ENCODE assay signal across 10 cellular contexts in the genomic region with DNA sequence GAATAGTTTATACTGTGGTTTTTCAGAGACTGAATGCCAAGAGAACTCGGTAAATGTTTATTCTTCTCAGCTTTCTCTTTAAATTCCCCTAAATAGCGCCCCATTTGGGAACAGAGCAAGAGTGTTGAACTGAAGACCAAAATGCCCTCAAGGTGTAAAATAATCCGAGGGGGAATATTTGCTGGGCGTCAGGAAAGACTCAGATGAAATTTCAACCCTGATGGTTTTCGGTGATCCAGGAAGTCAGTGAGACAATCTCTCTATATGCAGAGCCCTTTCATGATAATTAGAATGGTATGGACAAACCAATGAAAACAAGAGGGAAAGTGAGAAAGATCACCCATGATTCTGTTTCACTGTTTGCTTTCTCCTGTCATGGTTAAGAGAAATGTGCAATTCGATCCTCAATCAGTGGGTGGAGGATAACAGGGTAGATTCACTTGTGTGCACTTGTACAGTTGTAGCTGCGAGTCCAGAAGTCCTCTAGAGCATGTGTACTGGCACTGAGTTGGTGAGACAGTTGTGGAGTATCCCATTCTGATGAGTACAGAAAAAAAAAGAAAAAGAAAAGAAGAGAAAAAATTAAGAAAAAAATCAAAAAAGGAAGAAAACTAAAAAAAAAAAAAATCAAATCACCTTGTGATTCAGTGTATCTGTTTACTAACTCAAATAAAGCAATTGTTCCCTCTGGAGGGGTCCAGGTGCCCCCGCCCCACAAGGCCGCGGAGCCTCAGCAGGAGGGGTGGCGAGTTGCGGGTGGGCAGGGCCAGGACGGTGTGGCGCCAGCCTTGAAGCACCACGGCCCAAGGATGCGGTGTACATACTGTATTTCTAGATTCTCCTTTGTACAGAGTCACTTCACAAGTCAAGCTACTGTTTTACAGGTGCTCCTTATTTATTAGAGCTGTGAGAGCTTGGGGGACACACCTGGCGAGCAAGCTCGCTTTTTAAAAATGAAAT.
DNase-seq lines count a peak whose midpoint lies in the region; ATAC-seq, FAIRE-seq and TF ChIP-seq lines count a peak whose summit lies in the region.
"Had no signal": no experiment of that assay in that cellular context is flagged by ENCODE, and none has a peak within 500 bp of the region (broad histone marks: within the 10 kb centered on the region; RNA-seq: fewer than 3 reads in every experiment).

No MANE protein-coding gene starts in this region.

- peaks cover 11% of the 10 kb centered on the region for H3K4me1 Mint-ChIP-seq in endothelial cell (ENCODE audit: unreplicated experiment)

- TF ChIP-seq CTCF in AG04450 (IDR thresholded peaks at IDR 0.05; ENCODE audit: low read depth, low read length) (no peak; the same call in 1 of the 2 replicates), choroid plexus epithelial cell (conservative IDR thresholded peaks at IDR 0.05; ENCODE audit: low read depth, low read length) (no peak), endothelial cell (IDR thresholded peaks at IDR 0.05; ENCODE audit: unreplicated experiment) (no peak)

- peaks cover 2% of the 10 kb centered on the region for H3K27me3 ChIP-seq in AG04450 (ENCODE audit: control insufficient read depth, insufficient read depth, low read length)
- H3K27me3 ChIP-seq: ascending aorta had no signal

- POLR2A ChIA-PET in AG04450 (lab: Yijun Ruan, JAX): no interaction called here

- no peak overlapping the region for H3K27ac Mint-ChIP-seq in endothelial cell (ENCODE audit: unreplicated experiment)

- no peak overlapping the region for H3K4me3 Mint-ChIP-seq in endothelial cell (ENCODE audit: unreplicated experiment)

- H3K36me3 Mint-ChIP-seq in endothelial cell (ENCODE audit: low read depth, unreplicated experiment): no peaks in the 10 kb centered on the region

- H3K27me3 Mint-ChIP-seq in endothelial cell (ENCODE audit: unreplicated experiment): peaks cover 6% of the 10 kb centered on the region

- no peaks in the 10 kb centered on the region for H3K9me3 Mint-ChIP-seq in endothelial cell (ENCODE audit: unreplicated experiment)

- H3K4me3 ChIP-seq in AG04450 (ENCODE audit: low read depth, low read length): peak overlapping the region; percentile 25; the same call in 1 of the 2 replicates
- no peak overlapping the region for H3K4me3 ChIP-seq in choroid plexus epithelial cell (ENCODE audit: low read depth, low read length)
- H3K4me3 ChIP-seq: ascending aorta had no signal

- DNase-seq in AG04450 (ENCODE audit: low read depth, low spot score) (no peak), GM18507 (ENCODE audit: extremely low spot score, insufficient read length, low read depth) (no peak), NCI-H526 treated with DMSO at 0.1 percent for 48 hours (lab: John Stamatoyannopoulos, UW) (peak; percentile 42), choroid plexus epithelial cell (ENCODE audit: low read depth) (peak; percentile 57), endothelial cell (ENCODE audit: low spot score) (no peak)

- no peak for ATAC-seq in GM21528 (IDR thresholded peaks at IDR 0.05; ENCODE audit: low FRiP score, unreplicated experiment)
- ATAC-seq in HG02678 (IDR thresholded peaks at IDR 0.05; ENCODE audit: unreplicated experiment): no peak
- no peak for ATAC-seq in HG02642 (IDR thresholded peaks at IDR 0.05; ENCODE audit: poor library complexity, unreplicated experiment)

- H3K9me3 ChIP-seq in AG04450 (ENCODE audit: control insufficient read depth, insufficient read depth, low read length): no peaks in the 10 kb centered on the region; the same call in 1 of the 2 replicates
- H3K9me3 ChIP-seq: ascending aorta had no signal

- no peak overlapping the region for H3K27ac ChIP-seq in AG04450 (ENCODE audit: low read depth, low read length)
- H3K27ac ChIP-seq: ascending aorta had no signal

- CTCF ChIA-PET in AG04450 (lab: Charles Lee): interaction anchor here (0.6 to 1.7 kb wide), 2 partner anchors 20 to 834 kb away, joined by 3 read pairs; no protein-coding TSS in a partner anchor

- FAIRE-seq in GM18507 (lab: Jason Lieb, UNC): peak; percentile 87
- FAIRE-seq: frontal cortex had no signal

Comparison
In these comparisons a context has a peak if more than half of its experiments do, and no peak if none do; other contexts are left out.
1. DNase-seq: peak in NCI-H526 treated with DMSO at 0.1 percent for 48 hours (single experiment) and choroid plexus epithelial cell (single experiment); none in AG04450 (single experiment), GM18507 (single experiment) and endothelial cell (single experiment).